19 cellular contexts compared by ENCODE assay signal in genomic region chr11:7574491-7575129, GRCh38.
DNase-seq lines count a peak whose midpoint lies in the region; ATAC-seq and TF ChIP-seq lines count a peak whose summit lies in the region.
"Had no signal": no experiment of that assay in that cellular context is flagged by ENCODE, and none has a peak within 500 bp of the region (broad histone marks: within the 10 kb centered on the region; RNA-seq: fewer than 3 reads in every experiment).

No MANE protein-coding gene starts in this region.

- H2BK12ac ChIP-seq in trophoblast cell (ENCODE audit: low read length) = peak overlapping the region; percentile 98

- H2AK5ac ChIP-seq in trophoblast cell (ENCODE audit: low read length) = peak overlapping the region; percentile 75

- no peaks in the 10 kb centered on the region for H3K9me3 Mint-ChIP-seq in WTC11
- no peaks in the 10 kb centered on the region for H3K9me3 Mint-ChIP-seq in activated CD4-positive, alpha-beta T cell treated with anti-CD3 and anti-CD28 coated beads, Interleukin-2, amount 10 ng/mL, durations not matched to agents 7 days and 5 days
- H3K9me3 Mint-ChIP-seq: central memory CD8-positive, alpha-beta T cell; neural crest cell had no signal

- TF ChIP-seq CTCF in WTC11 (IDR thresholded peaks at IDR 0.05) = no peak

- H4K8ac ChIP-seq in trophoblast cell (ENCODE audit: low read depth, low read length) = peak overlapping the region; percentile 63

- POLR2A ChIA-PET in WTC11 (lab: Charles Lee) = no interaction called here
- POLR2A ChIA-PET in activated CD4-positive, alpha-beta T cell treated with anti-CD3 and anti-CD28 coated beads, Interleukin-2, amount 10 ng/mL, durations not matched to agents 7 days and 5 days (lab: Charles Lee) = no interaction called here

- H3K4me1 ChIP-seq in trophoblast cell (ENCODE audit: control insufficient read depth in 1 of 2, insufficient read depth in 2 of 2, low read length in 2 of 2) = peaks cover 56 to 69% of the 10 kb centered on the region in 2 experiments

- no peaks in the 10 kb centered on the region for H3K36me3 Mint-ChIP-seq in WTC11
- no peaks in the 10 kb centered on the region for H3K36me3 Mint-ChIP-seq in activated CD4-positive, alpha-beta T cell treated with anti-CD3 and anti-CD28 coated beads, Interleukin-2, amount 10 ng/mL, durations not matched to agents 7 days and 5 days (ENCODE audit: low read depth)

- no peak overlapping the region for H3K4me3 ChIP-seq in trophoblast cell (ENCODE audit: low read depth, low read length)
- H3K4me3 ChIP-seq: lower lobe of right lung, SK-N-MC had no signal

- peak overlapping the region; percentile 44 for H3K27ac Mint-ChIP-seq in WTC11
- no peak overlapping the region for H3K27ac Mint-ChIP-seq in activated CD4-positive, alpha-beta T cell treated with anti-CD3 and anti-CD28 coated beads, Interleukin-2, amount 10 ng/mL, durations not matched to agents 7 days and 5 days

- peak overlapping the region; percentile 46 for H2AFZ ChIP-seq in trophoblast cell (ENCODE audit: insufficient read depth, low read length, poor library complexity)

- H3K4me3 Mint-ChIP-seq in WTC11 = no peak overlapping the region
- H3K4me3 Mint-ChIP-seq in activated CD4-positive, alpha-beta T cell treated with anti-CD3 and anti-CD28 coated beads, Interleukin-2, amount 10 ng/mL, durations not matched to agents 7 days and 5 days = no peak overlapping the region
- H3K4me3 Mint-ChIP-seq: central memory CD8-positive, alpha-beta T cell had no signal

- CTCF ChIA-PET in WTC11 (lab: Charles Lee) = interaction anchor here (1.0 to 8.5 kb wide), 10 partner anchors 9 to 323 kb away, joined by 3 to 229 read pairs (median 6); partner anchors contain the start of gene SYT9
- CTCF ChIA-PET in activated CD4-positive, alpha-beta T cell treated with anti-CD3 and anti-CD28 coated beads, Interleukin-2, amount 10 ng/mL, durations not matched to agents 7 days and 5 days (lab: Charles Lee) = interaction anchor here (0.8 to 1.1 kb wide), 3 partner anchors 10 to 114 kb away, joined by 3 to 4 read pairs (median 4); no protein-coding TSS in a partner anchor

- peak overlapping the region; percentile 49 for H3K4ac ChIP-seq in trophoblast cell (ENCODE audit: low read depth, low read length)

- H3K23ac ChIP-seq in trophoblast cell (ENCODE audit: low read length) = no peak overlapping the region

- H3K27me3 Mint-ChIP-seq in WTC11 (ENCODE audit: low read depth) = no peaks in the 10 kb centered on the region
- H3K27me3 Mint-ChIP-seq in activated CD4-positive, alpha-beta T cell treated with anti-CD3 and anti-CD28 coated beads, Interleukin-2, amount 10 ng/mL, durations not matched to agents 7 days and 5 days = peaks cover 25% of the 10 kb centered on the region

- DNase-seq in WTC11 (ENCODE audit: low spot score) (no peak), left kidney (ENCODE audit: low read depth, low spot score) (peak; percentile 53), trophoblast cell (peak in 1 of 2 donors; percentile 43), NCI-H1694 (lab: John Stamatoyannopoulos, UW) (no peak)
- DNase-seq in activated CD4-positive, alpha-beta T cell treated with anti-CD3 and anti-CD28 coated beads, Interleukin-2, amount 10 ng/mL, durations not matched to agents 7 days and 5 days = no peak
- DNase-seq: activated effector memory CD4-positive, alpha-beta T cell treated with Interleukin-2 at 50 U/mL for 16 hours; amniotic stem cell; BE2C; lower lobe of right lung; NCI-H1105; stimulated activated CD4-positive, alpha-beta T cell treated with anti-CD3 and anti-CD28 coated beads, Interleukin-2, amount 100 ng/mL, for 24 hours; T-helper 9 cell had no signal

- peaks cover 94% of the 10 kb centered on the region for H3K4me1 Mint-ChIP-seq in WTC11
- peaks cover 39% of the 10 kb centered on the region for H3K4me1 Mint-ChIP-seq in activated CD4-positive, alpha-beta T cell treated with anti-CD3 and anti-CD28 coated beads, Interleukin-2, amount 10 ng/mL, durations not matched to agents 7 days and 5 days

- H3K4me2 ChIP-seq in trophoblast cell (ENCODE audit: low read length) = peak overlapping the region; percentile 17
- H3K4me2 ChIP-seq: KMS-11 had no signal

- 100% methylated on average over 1 of the region's 7 CpGs for WGBS in trophoblast cell (ENCODE audit: extremely low coverage, insufficient coverage, insufficient read length)

- peaks cover 20% of the 10 kb centered on the region for H3K79me2 ChIP-seq in trophoblast cell (ENCODE audit: control insufficient read depth, insufficient read depth, low read length, poor library complexity)

- no peaks in the 10 kb centered on the region for H3K27me3 ChIP-seq in trophoblast cell (ENCODE audit: insufficient read depth, low read length)
- H3K27me3 ChIP-seq: BE2C had no signal

- H3K14ac ChIP-seq in trophoblast cell (ENCODE audit: low read length) = peak overlapping the region; percentile 90

- peak overlapping the region; percentile 82 for H3K18ac ChIP-seq in trophoblast cell (ENCODE audit: low read length)

- H2BK120ac ChIP-seq in trophoblast cell (ENCODE audit: insufficient read depth, low read length, poor library complexity) = peak overlapping the region; percentile 98

- H3K27ac ChIP-seq in trophoblast cell (ENCODE audit: low read depth, low read length) = peak overlapping the region; percentile 81
- H3K27ac ChIP-seq: KMS-11, SK-N-MC had no signal

- H4K12ac ChIP-seq in trophoblast cell (ENCODE audit: low read depth, low read length) = no peak overlapping the region

- H4K91ac ChIP-seq in trophoblast cell (ENCODE audit: low read depth, low read length) = peak overlapping the region; percentile 84

- H3K79me1 ChIP-seq in trophoblast cell (ENCODE audit: low read length) = peaks cover 57% of the 10 kb centered on the region

- H3K9me3 ChIP-seq in trophoblast cell (ENCODE audit: insufficient read depth, low read depth, low read length) = no peaks in the 10 kb centered on the region
- H3K9me3 ChIP-seq: BE2C, lower lobe of right lung had no signal

- peak overlapping the region; percentile 89 for H2BK5ac ChIP-seq in trophoblast cell (ENCODE audit: low read depth, low read length, poor library complexity)

- H3K9ac ChIP-seq in trophoblast cell (ENCODE audit: low read length) = no peak overlapping the region
- H3K9ac ChIP-seq: KMS-11 had no signal

- ATAC-seq in WTC11 = no peak
- no peak for ATAC-seq in GM18520 (IDR thresholded peaks at IDR 0.05; ENCODE audit: unreplicated experiment)
- ATAC-seq in GM21515 (IDR thresholded peaks at IDR 0.05; ENCODE audit: unreplicated experiment) = no peak
- ATAC-seq: lower lobe of right lung, sciatic nerve had no signal

- no peaks in the 10 kb centered on the region for H3K36me3 ChIP-seq in trophoblast cell (ENCODE audit: control insufficient read depth in 1 of 2, insufficient read depth in 2 of 2, low read length in 2 of 2)
- H3K36me3 ChIP-seq: BE2C, lower lobe of right lung had no signal

TF ChIP-seq in WTC11, 78 proteins besides CTCF, POLR2A, EP300 and RAD21 (continues in another document):
- TF ChIP-seq AFF4 (CRISPR knock-in tag; IDR thresholded peaks at IDR 0.05; ENCODE audit: borderline replicate concordance) (no peak), ATF1 (CRISPR knock-in tag; IDR thresholded peaks at IDR 0.05) (no peak), E2F5 (CRISPR knock-in tag; IDR thresholded peaks at IDR 0.05) (no peak), FOXP4 (CRISPR knock-in tag; IDR thresholded peaks at IDR 0.05) (no peak)
